In genomic region chr14:97120204-97121120, GRCh38 we compare ENCODE assay signal across 1 cellular context.
TF ChIP-seq lines count a peak whose summit lies in the region.

No MANE protein-coding gene starts in this region.

TF ChIP-seq in GM23338, 12 proteins besides CTCF, POLR2A, EP300 and RAD21 (continued from another document):
- TF ChIP-seq, protein P1, sequence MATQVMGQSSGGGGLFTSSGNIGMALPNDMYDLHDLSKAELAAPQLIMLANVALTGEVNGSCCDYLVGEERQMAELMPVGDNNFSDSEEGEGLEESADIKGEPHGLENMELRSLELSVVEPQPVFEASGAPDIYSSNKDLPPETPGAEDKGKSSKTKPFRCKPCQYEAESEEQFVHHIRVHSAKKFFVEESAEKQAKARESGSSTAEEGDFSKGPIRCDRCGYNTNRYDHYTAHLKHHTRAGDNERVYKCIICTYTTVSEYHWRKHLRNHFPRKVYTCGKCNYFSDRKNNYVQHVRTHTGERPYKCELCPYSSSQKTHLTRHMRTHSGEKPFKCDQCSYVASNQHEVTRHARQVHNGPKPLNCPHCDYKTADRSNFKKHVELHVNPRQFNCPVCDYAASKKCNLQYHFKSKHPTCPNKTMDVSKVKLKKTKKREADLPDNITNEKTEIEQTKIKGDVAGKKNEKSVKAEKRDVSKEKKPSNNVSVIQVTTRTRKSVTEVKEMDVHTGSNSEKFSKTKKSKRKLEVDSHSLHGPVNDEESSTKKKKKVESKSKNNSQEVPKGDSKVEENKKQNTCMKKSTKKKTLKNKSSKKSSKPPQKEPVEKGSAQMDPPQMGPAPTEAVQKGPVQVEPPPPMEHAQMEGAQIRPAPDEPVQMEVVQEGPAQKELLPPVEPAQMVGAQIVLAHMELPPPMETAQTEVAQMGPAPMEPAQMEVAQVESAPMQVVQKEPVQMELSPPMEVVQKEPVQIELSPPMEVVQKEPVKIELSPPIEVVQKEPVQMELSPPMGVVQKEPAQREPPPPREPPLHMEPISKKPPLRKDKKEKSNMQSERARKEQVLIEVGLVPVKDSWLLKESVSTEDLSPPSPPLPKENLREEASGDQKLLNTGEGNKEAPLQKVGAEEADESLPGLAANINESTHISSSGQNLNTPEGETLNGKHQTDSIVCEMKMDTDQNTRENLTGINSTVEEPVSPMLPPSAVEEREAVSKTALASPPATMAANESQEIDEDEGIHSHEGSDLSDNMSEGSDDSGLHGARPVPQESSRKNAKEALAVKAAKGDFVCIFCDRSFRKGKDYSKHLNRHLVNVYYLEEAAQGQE (IDR thresholded peaks at IDR 0.05; ENCODE audit: unreplicated experiment), result no peak
- TF ChIP-seq NANOG (IDR thresholded peaks at IDR 0.05; ENCODE audit: borderline replicate concordance) (no peak), POLR2AphosphoS5 (IDR thresholded peaks at IDR 0.05; ENCODE audit: low read depth) (no peak)
